ENCODE assay signal across 1 cellular context in the genomic region with DNA sequence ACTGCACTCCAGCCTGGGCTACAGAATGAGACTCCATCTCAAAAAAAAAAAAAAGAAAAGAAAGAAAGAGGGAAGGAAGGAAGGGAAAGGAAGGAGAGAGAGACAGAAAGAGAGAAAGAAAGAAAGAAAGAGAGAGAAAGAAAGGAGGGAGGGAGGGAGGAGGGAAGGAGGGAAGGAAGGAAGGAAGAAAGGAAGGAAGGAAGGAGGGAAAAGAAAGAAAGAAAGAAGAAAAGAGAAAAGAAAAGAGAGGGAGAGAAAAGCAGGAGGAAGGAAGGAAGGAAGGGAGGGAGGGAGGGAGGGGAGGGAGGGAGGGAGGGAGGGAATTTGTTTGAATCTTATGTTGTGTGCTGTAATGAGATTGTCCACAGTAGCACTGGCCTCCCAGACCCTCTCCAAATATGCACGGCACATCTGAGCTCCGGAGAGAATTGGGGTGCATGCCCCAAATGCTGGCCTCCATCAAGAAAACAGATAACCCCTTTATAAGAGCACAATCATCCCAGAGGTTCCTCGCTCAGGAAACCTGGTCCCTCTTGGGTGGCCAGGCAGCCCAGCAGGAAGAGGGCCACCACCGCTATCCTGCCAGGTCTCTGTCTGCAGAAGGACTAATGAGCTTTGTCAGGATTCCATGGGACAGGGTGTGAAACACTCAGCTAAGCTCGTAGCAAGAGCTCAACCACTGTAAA.
TF ChIP-seq lines count a peak whose summit lies in the region.

No MANE protein-coding gene starts in this region.

TF ChIP-seq in K562, 482 proteins besides CTCF, POLR2A, EP300 and RAD21 (continued from another document):
- TF ChIP-seq THRA (IDR thresholded peaks at IDR 0.05) (no peak), ZNF431 (CRISPR knock-in tag; IDR thresholded peaks at IDR 0.05) (no peak), PTRF (tag; IDR thresholded peaks at IDR 0.05) (no peak), TBL1XR1 (IDR thresholded peaks at IDR 0.05; ENCODE audit: low read length in 2 of 2) (no peak), CBX1 (IDR thresholded peaks at IDR 0.05; ENCODE audit: low read depth) (no peak), MITF (IDR thresholded peaks at IDR 0.05) (no peak), C11orf30 (IDR thresholded peaks at IDR 0.05; ENCODE audit: low read depth) (no peak), ZFP91 (CRISPR knock-in tag; IDR thresholded peaks at IDR 0.05) (no peak), BDP1 (IDR thresholded peaks at IDR 0.05; ENCODE audit: insufficient read depth, insufficient read length) (no peak), PKNOX1 (IDR thresholded peaks at IDR 0.05) (no peak), TAF7 (tag; IDR thresholded peaks at IDR 0.05) (no peak), KLF6 (CRISPR knock-in tag; IDR thresholded peaks at IDR 0.05; ENCODE audit: borderline replicate concordance) (no peak), JUND (IDR thresholded peaks at IDR 0.05; ENCODE audit: borderline replicate concordance, low read depth, low read length) (no peak), JUND (tag; IDR thresholded peaks at IDR 0.05; ENCODE audit: borderline replicate concordance, low read depth, low read length) (no peak), ZBTB9 (CRISPR knock-in tag; IDR thresholded peaks at IDR 0.05) (no peak), PCBP1 (IDR thresholded peaks at IDR 0.05; ENCODE audit: low read depth, low read length, poor library complexity, severe bottlenecking) (peak; percentile 50), SOX6 (IDR thresholded peaks at IDR 0.05) (no peak), TCF7L2 (IDR thresholded peaks at IDR 0.05; ENCODE audit: low read depth, low read length) (no peak)
- TF ChIP-seq, protein P1, sequence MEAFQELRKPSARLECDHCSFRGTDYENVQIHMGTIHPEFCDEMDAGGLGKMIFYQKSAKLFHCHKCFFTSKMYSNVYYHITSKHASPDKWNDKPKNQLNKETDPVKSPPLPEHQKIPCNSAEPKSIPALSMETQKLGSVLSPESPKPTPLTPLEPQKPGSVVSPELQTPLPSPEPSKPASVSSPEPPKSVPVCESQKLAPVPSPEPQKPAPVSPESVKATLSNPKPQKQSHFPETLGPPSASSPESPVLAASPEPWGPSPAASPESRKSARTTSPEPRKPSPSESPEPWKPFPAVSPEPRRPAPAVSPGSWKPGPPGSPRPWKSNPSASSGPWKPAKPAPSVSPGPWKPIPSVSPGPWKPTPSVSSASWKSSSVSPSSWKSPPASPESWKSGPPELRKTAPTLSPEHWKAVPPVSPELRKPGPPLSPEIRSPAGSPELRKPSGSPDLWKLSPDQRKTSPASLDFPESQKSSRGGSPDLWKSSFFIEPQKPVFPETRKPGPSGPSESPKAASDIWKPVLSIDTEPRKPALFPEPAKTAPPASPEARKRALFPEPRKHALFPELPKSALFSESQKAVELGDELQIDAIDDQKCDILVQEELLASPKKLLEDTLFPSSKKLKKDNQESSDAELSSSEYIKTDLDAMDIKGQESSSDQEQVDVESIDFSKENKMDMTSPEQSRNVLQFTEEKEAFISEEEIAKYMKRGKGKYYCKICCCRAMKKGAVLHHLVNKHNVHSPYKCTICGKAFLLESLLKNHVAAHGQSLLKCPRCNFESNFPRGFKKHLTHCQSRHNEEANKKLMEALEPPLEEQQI (IDR thresholded peaks at IDR 0.05), result no peak
